12 cellular contexts compared by ENCODE assay signal in the genomic region with DNA sequence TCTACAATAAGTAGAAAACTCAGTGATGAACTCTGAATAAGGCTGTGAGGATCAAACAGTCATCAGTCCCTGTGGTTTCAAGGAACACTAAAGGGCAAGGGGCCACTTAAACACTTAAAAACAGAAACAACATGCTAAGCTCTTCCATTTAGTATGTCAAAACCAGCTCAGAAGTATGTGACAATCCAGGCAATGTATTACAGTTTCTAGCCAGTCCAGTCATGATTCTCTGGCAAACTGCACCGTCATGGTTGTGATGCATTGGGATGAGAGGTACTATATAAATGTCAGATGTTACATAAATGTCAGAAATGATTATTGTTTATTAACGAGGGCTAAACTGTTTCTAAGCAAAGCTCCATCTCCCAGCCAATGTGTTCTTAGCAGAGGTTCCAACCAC. TPM values are rescaled to one million over a fixed set of nuclear protein-coding genes. Genes with fewer than 3 reads are reported as not detected.
A peak's percentile ranks its signal among the peaks of the same experiment; 100 is the strongest.
DNase-seq lines count a peak whose midpoint lies in the region; ATAC-seq and TF ChIP-seq lines count a peak whose summit lies in the region.
"Had no signal": no experiment of that assay in that cellular context is flagged by ENCODE, and none has a peak within 500 bp of the region (broad histone marks: within the 10 kb centered on the region; RNA-seq: fewer than 3 reads in every experiment).

No MANE protein-coding gene starts in this region.

- no peaks in the 10 kb centered on the region for H3K9me3 ChIP-seq in tibial nerve
- no peaks in the 10 kb centered on the region for H3K9me3 ChIP-seq in CD4-positive, alpha-beta memory T cell (ENCODE audit: control insufficient read depth in 1 of 2, low read length in 2 of 2)

- H3K4me3 Mint-ChIP-seq in activated CD8-positive, alpha-beta T cell treated with anti-CD3 and anti-CD28 coated beads for 36 hours: no peak overlapping the region
- H3K4me3 Mint-ChIP-seq in activated CD8-positive, alpha-beta T cell treated with anti-CD3 and anti-CD28 coated beads, Interleukin-2, amount 10 ng/mL, durations not matched to agents 7 days and 5 days: no peak overlapping the region
- H3K4me3 Mint-ChIP-seq in brain (peak overlapping the region in 4 of 5 experiments; percentile 23 to 100 (median 98)), immature natural killer cell (peak overlapping the region in 3 of 5 donors; percentile 11 to 14 (median 14))
- no peak overlapping the region for H3K4me3 Mint-ChIP-seq in CD4-positive, alpha-beta memory T cell
- H3K4me3 Mint-ChIP-seq: T-helper 2 cell treated with Interferon-gamma antibody and Interleukin-4, amounts not matched to agents 5 μg/mL and 100 μg/mL, for 36 hours had no signal

- TF ChIP-seq EP300 in tibial nerve (IDR thresholded peaks at IDR 0.05): no peak

- H3K27me3 Mint-ChIP-seq in activated CD8-positive, alpha-beta T cell treated with anti-CD3 and anti-CD28 coated beads for 36 hours: peaks cover 42% of the 10 kb centered on the region
- peaks cover 46% of the 10 kb centered on the region for H3K27me3 Mint-ChIP-seq in activated CD8-positive, alpha-beta T cell treated with anti-CD3 and anti-CD28 coated beads, Interleukin-2, amount 10 ng/mL, durations not matched to agents 7 days and 5 days (ENCODE audit: low read depth)
- H3K27me3 Mint-ChIP-seq in brain (peaks cover 36% of the 10 kb centered on the region), immature natural killer cell (ENCODE audit: low read depth in 3 of 3) (peaks cover 16 to 38% (median 34%) of the 10 kb centered on the region in 3 donors)
- peaks cover 39 to 40% of the 10 kb centered on the region in 2 donors for H3K27me3 Mint-ChIP-seq in CD4-positive, alpha-beta memory T cell

- H3K4me1 ChIP-seq in tibial nerve: peaks cover 0 to 50% (median 19%) of the 10 kb centered on the region in 4 donors
- peaks cover 18% of the 10 kb centered on the region for H3K4me1 ChIP-seq in CD4-positive, alpha-beta memory T cell (ENCODE audit: insufficient read depth, low read length)

- peaks cover 49% of the 10 kb centered on the region for H3K4me1 Mint-ChIP-seq in activated CD8-positive, alpha-beta T cell treated with anti-CD3 and anti-CD28 coated beads for 36 hours (ENCODE audit: low read depth)
- peaks cover 21% of the 10 kb centered on the region for H3K4me1 Mint-ChIP-seq in activated CD8-positive, alpha-beta T cell treated with anti-CD3 and anti-CD28 coated beads, Interleukin-2, amount 10 ng/mL, durations not matched to agents 7 days and 5 days (ENCODE audit: low read depth)
- H3K4me1 Mint-ChIP-seq in brain: peaks cover 40% of the 10 kb centered on the region
- H3K4me1 Mint-ChIP-seq in immature natural killer cell: peaks cover 23 to 29% of the 10 kb centered on the region in 2 donors
- H3K4me1 Mint-ChIP-seq in CD4-positive, alpha-beta memory T cell: peaks cover 11 to 24% (median 14%) of the 10 kb centered on the region in 4 donors

- TF ChIP-seq POLR2A in tibial nerve (IDR thresholded peaks at IDR 0.05): no peak

- H3K4me3 ChIP-seq in tibial nerve: no peak overlapping the region
- no peak overlapping the region for H3K4me3 ChIP-seq in CD4-positive, alpha-beta memory T cell (ENCODE audit: low read length in 2 of 2)

- DNase-seq in activated CD8-positive, alpha-beta T cell treated with anti-CD3 and anti-CD28 coated beads for 36 hours: peak; percentile 38
- no peak for DNase-seq in activated CD8-positive, alpha-beta T cell treated with anti-CD3 and anti-CD28 coated beads, Interleukin-2, amount 10 ng/mL, durations not matched to agents 7 days and 5 days
- DNase-seq in immature natural killer cell (no peak), tibial nerve (ENCODE audit: low spot score in 2 of 2) (peak in 1 of 2 donors; percentile 55)
- DNase-seq in CD4-positive, alpha-beta memory T cell: no peak
- DNase-seq: effector CD8-positive, alpha-beta T cell; NCI-H510A; stimulated activated CD4-positive, alpha-beta T cell treated with anti-CD3 and anti-CD28 coated beads, Interleukin-4, amount 100 ng/mL, for 1 hour had no signal

- CTCF ChIA-PET in activated CD8-positive, alpha-beta T cell treated with anti-CD3 and anti-CD28 coated beads for 36 hours (lab: Charles Lee): interaction anchor here (1.1 kb wide), 1 partner anchor 111 kb away, joined by 3 read pairs; no protein-coding TSS in a partner anchor
- CTCF ChIA-PET in activated CD8-positive, alpha-beta T cell treated with anti-CD3 and anti-CD28 coated beads, Interleukin-2, amount 10 ng/mL, durations not matched to agents 7 days and 5 days (lab: Charles Lee): interaction anchor here (1.2 kb wide), 1 partner anchor 446 kb away, joined by 3 read pairs; no protein-coding TSS in a partner anchor
- CTCF ChIA-PET in CD4-positive, alpha-beta memory T cell (lab: Charles Lee; ENCODE audit: partially characterized antibody): no interaction called here

- H3K27me3 ChIP-seq in tibial nerve: no peaks in the 10 kb centered on the region
- peaks cover 18% of the 10 kb centered on the region for H3K27me3 ChIP-seq in CD4-positive, alpha-beta memory T cell (ENCODE audit: insufficient read depth, low read length)

- ATAC-seq in activated CD8-positive, alpha-beta T cell treated with anti-CD3 and anti-CD28 coated beads for 36 hours: no peak
- ATAC-seq in activated CD8-positive, alpha-beta T cell treated with anti-CD3 and anti-CD28 coated beads, Interleukin-2, amount 10 ng/mL, durations not matched to agents 7 days and 5 days: no peak
- no peak for ATAC-seq in GM18858 (IDR thresholded peaks at IDR 0.05; ENCODE audit: unreplicated experiment)
- no peak for ATAC-seq in GM21619 (IDR thresholded peaks at IDR 0.05; ENCODE audit: unreplicated experiment)

- no peaks in the 10 kb centered on the region for H3K36me3 ChIP-seq in tibial nerve
- H3K36me3 ChIP-seq in CD4-positive, alpha-beta memory T cell (ENCODE audit: insufficient read depth, low read length): no peaks in the 10 kb centered on the region

- WGBS in tibial nerve, 2 donors: 25 to 45% methylated on average over 2 of the region's 2 CpGs

- intact Hi-C loops in activated CD8-positive, alpha-beta T cell treated with anti-CD3 and anti-CD28 coated beads for 36 hours (cut with micrococcal nuclease): no loop called here
- intact Hi-C loops in CD4-positive, alpha-beta memory T cell (cut with micrococcal nuclease): no loop called here

- H3K27ac ChIP-seq in tibial nerve: peak overlapping the region in 3 of 4 donors; percentile 42 to 94 (median 78)
- no peak overlapping the region for H3K27ac ChIP-seq in CD4-positive, alpha-beta memory T cell (ENCODE audit: low read depth, low read length)

- H3K36me3 Mint-ChIP-seq in activated CD8-positive, alpha-beta T cell treated with anti-CD3 and anti-CD28 coated beads for 36 hours (ENCODE audit: low read depth): no peaks in the 10 kb centered on the region
- H3K36me3 Mint-ChIP-seq in activated CD8-positive, alpha-beta T cell treated with anti-CD3 and anti-CD28 coated beads, Interleukin-2, amount 10 ng/mL, durations not matched to agents 7 days and 5 days (ENCODE audit: low read depth): peaks cover 4% of the 10 kb centered on the region
- no peaks in the 10 kb centered on the region for H3K36me3 Mint-ChIP-seq in brain
- no peaks in the 10 kb centered on the region for H3K36me3 Mint-ChIP-seq in immature natural killer cell
- no peaks in the 10 kb centered on the region for H3K36me3 Mint-ChIP-seq in CD4-positive, alpha-beta memory T cell

- no peaks in the 10 kb centered on the region for H3K9me3 Mint-ChIP-seq in activated CD8-positive, alpha-beta T cell treated with anti-CD3 and anti-CD28 coated beads for 36 hours
- H3K9me3 Mint-ChIP-seq in activated CD8-positive, alpha-beta T cell treated with anti-CD3 and anti-CD28 coated beads, Interleukin-2, amount 10 ng/mL, durations not matched to agents 7 days and 5 days (ENCODE audit: insufficient read depth): no peaks in the 10 kb centered on the region
- peaks cover 0 to 6% (median 0%) of the 10 kb centered on the region in 5 experiments for H3K9me3 Mint-ChIP-seq in brain
- peaks cover 0 to 1% (median 0%) of the 10 kb centered on the region in 6 donors for H3K9me3 Mint-ChIP-seq in immature natural killer cell
- H3K9me3 Mint-ChIP-seq in CD4-positive, alpha-beta memory T cell: no peaks in the 10 kb centered on the region
- H3K9me3 Mint-ChIP-seq: T-helper 2 cell treated with Interferon-gamma antibody and Interleukin-4, amounts not matched to agents 5 μg/mL and 100 μg/mL, for 36 hours had no signal

- no peak for TF ChIP-seq CTCF in activated CD8-positive, alpha-beta T cell treated with anti-CD3 and anti-CD28 coated beads for 36 hours (IDR thresholded peaks at IDR 0.05)
- TF ChIP-seq CTCF in brain (conservative IDR thresholded peaks at IDR 0.05) (no peak), tibial nerve (IDR thresholded peaks at IDR 0.05) (no peak)

- H3K27ac Mint-ChIP-seq in activated CD8-positive, alpha-beta T cell treated with anti-CD3 and anti-CD28 coated beads for 36 hours: no peak overlapping the region
- no peak overlapping the region for H3K27ac Mint-ChIP-seq in activated CD8-positive, alpha-beta T cell treated with anti-CD3 and anti-CD28 coated beads, Interleukin-2, amount 10 ng/mL, durations not matched to agents 7 days and 5 days
- H3K27ac Mint-ChIP-seq in brain (peak overlapping the region in 3 of 5 experiments; percentile 10 to 88 (median 56)), immature natural killer cell (no peak overlapping the region)
- no peak overlapping the region for H3K27ac Mint-ChIP-seq in CD4-positive, alpha-beta memory T cell
- H3K27ac Mint-ChIP-seq: T-helper 2 cell treated with Interferon-gamma antibody and Interleukin-4, amounts not matched to agents 5 μg/mL and 100 μg/mL, for 36 hours had no signal

- POLR2A ChIA-PET in activated CD8-positive, alpha-beta T cell treated with anti-CD3 and anti-CD28 coated beads for 36 hours (lab: Charles Lee): no interaction called here
- POLR2A ChIA-PET in activated CD8-positive, alpha-beta T cell treated with anti-CD3 and anti-CD28 coated beads, Interleukin-2, amount 10 ng/mL, durations not matched to agents 7 days and 5 days (lab: Charles Lee): no interaction called here
- POLR2A ChIA-PET in CD4-positive, alpha-beta memory T cell (lab: Charles Lee; ENCODE audit: partially characterized antibody): interaction anchor here (0.6 kb wide), 1 partner anchor 9 kb away, joined by 4 read pairs; no protein-coding TSS in a partner anchor

RNA-seq across cellular contexts. Expression of a gene that starts 4.7 kb away (rescaled TPM):
- total RNA-seq in activated CD8-positive, alpha-beta T cell treated with anti-CD3 and anti-CD28 coated beads for 36 hours: 1 to 10 TPM; 1.2 to 1.5 TPM
- not detected for total RNA-seq in activated CD8-positive, alpha-beta T cell treated with anti-CD3 and anti-CD28 coated beads, Interleukin-2, amount 10 ng/mL, durations not matched to agents 7 days and 5 days
- 11.6 TPM for polyA plus RNA-seq in brain (ENCODE audit: insufficient read depth, low read depth, low replicate concordance)
- under 1 TPM in 1 of 3 donors, not detected in 2; 0.37 TPM for polyA plus RNA-seq in immature natural killer cell
- total RNA-seq in tibial nerve: 10 to 100 TPM; 16.8 to 22.4 (median 20.9) TPM
- not detected for total RNA-seq in CD4-positive, alpha-beta memory T cell
- not detected for polyA plus RNA-seq in CD4-positive, alpha-beta memory T cell

Comparison
In these comparisons a context has a peak if more than half of its experiments do, and no peak if none do; other contexts are left out.
1. H3K27ac Mint-ChIP-seq: peak in brain (3 of 5); none in activated CD8-positive, alpha-beta T cell treated with anti-CD3 and anti-CD28 coated beads for 36 hours (single experiment), activated CD8-positive, alpha-beta T cell treated with anti-CD3 and anti-CD28 coated beads, Interleukin-2, amount 10 ng/mL, durations not matched to agents 7 days and 5 days (single experiment), immature natural killer cell (0 of 6) and CD4-positive, alpha-beta memory T cell (0 of 7).
2. H3K4me3 Mint-ChIP-seq: peak in brain (4 of 5) and immature natural killer cell (3 of 5); none in activated CD8-positive, alpha-beta T cell treated with anti-CD3 and anti-CD28 coated beads for 36 hours (single experiment), activated CD8-positive, alpha-beta T cell treated with anti-CD3 and anti-CD28 coated beads, Interleukin-2, amount 10 ng/mL, durations not matched to agents 7 days and 5 days (single experiment) and CD4-positive, alpha-beta memory T cell (0 of 8).
3. RNA of a gene that starts 4.7 kb away (total RNA-seq): 16.8 to 22.4 TPM in tibial nerve; 1.2 to 1.5 TPM in activated CD8-positive, alpha-beta T cell treated with anti-CD3 and anti-CD28 coated beads for 36 hours, not detected in activated CD8-positive, alpha-beta T cell treated with anti-CD3 and anti-CD28 coated beads, Interleukin-2, amount 10 ng/mL, durations not matched to agents 7 days and 5 days and not detected in CD4-positive, alpha-beta memory T cell; every median in the first group is over 4 times any median in the second.